Comparison of ENCODE assay signal across 26 cellular contexts in the genomic region with DNA sequence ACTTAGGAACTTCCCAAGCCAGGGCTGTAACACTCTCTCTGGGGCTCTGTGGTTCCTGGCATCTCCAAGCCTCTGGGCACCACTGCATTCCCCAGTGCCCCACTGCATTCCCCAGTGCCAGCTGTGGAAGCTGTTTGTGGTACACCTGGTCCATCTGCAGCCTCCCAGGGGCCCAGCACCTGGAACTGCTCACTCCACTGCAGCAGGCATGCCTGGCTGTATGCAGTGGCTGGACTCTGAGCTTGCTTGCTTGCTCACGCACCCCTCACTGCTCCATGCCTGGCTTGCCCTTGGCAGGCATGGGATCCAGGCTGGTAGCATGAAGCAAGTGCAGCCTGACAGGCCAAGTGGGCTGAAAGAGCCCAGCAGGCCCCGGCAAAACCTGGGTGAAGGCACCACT.
DNase-seq lines count a peak whose midpoint lies in the region; ATAC-seq and TF ChIP-seq lines count a peak whose summit lies in the region.
"Had no signal": no experiment of that assay in that cellular context is flagged by ENCODE, and none has a peak within 500 bp of the region (broad histone marks: within the 10 kb centered on the region; RNA-seq: fewer than 3 reads in every experiment).

No MANE protein-coding gene starts in this region.

- H3K14ac ChIP-seq in neuronal stem cell (ENCODE audit: low read length): peak overlapping the region; percentile 89

- H2BK12ac ChIP-seq in neuronal stem cell (ENCODE audit: low read length): no peak overlapping the region

- H3K9ac ChIP-seq in neuronal stem cell (ENCODE audit: low read depth, low read length, poor library complexity): no peak overlapping the region
- H3K9ac ChIP-seq: BLaER1; BLaER1 treated with 17β-estradiol and CSF1 and Interleukin-3, amounts not matched to agents 10 nM and 100 nM had no signal

- no peak overlapping the region for H3K27ac ChIP-seq in neuronal stem cell (replicated peaks; ENCODE audit: low read length)
- H3K27ac ChIP-seq: 22Rv1; A549; BLaER1; BLaER1 treated with 17β-estradiol and CSF1 and Interleukin-3, amounts not matched to agents 10 nM and 100 nM; C4-2B had no signal

- H2AFZ ChIP-seq in neuronal stem cell (ENCODE audit: low read length): no peak overlapping the region

- peak overlapping the region; percentile 48 for H3K18ac ChIP-seq in neuronal stem cell (ENCODE audit: low read length)

- H3K36me3 ChIP-seq in neuronal stem cell (replicated peaks in 1 of 2; ENCODE audit: control insufficient read depth in 2 of 2, insufficient read depth in 2 of 2, low read length in 2 of 2): no peaks in the 10 kb centered on the region
- H3K36me3 ChIP-seq: BE2C had no signal

- H3K79me1 ChIP-seq in neuronal stem cell (ENCODE audit: low read depth, low read length): no peaks in the 10 kb centered on the region

- peak overlapping the region in 1 of 2 donors; percentile 50 for H3K4me3 ChIP-seq in neuronal stem cell (ENCODE audit: low read length in 2 of 2)
- H3K4me3 ChIP-seq: A549; BLaER1 treated with 17β-estradiol and CSF1 and Interleukin-3, amounts not matched to agents 10 nM and 100 nM had no signal

- DNase-seq in neuronal stem cell (ENCODE audit: low spot score): no peak
- DNase-seq: 8988T; ACHN; AML-193; BE2C; C1 segment of cervical spinal cord; Caco-2; Calu3; CD4-positive, alpha-beta memory T cell; CD4-positive, alpha-beta T cell; CD4-positive, CD25-positive, alpha-beta regulatory T cell; CD8-positive, alpha-beta memory T cell; CD8-positive, alpha-beta T cell; COR-L47; DMS 273 treated with DMSO at 0.1 percent for 48 hours; DMS153; DMS79; DMS79 treated with DMSO at 0.1 percent for 48 hours; DND-41; EL had no signal

- H4K91ac ChIP-seq in neuronal stem cell (ENCODE audit: low read depth, low read length, poor library complexity): no peak overlapping the region

- peaks cover 0 to 7% of the 10 kb centered on the region in 2 donors for H3K9me3 ChIP-seq in neuronal stem cell (replicated peaks in 1 of 2; ENCODE audit: control insufficient read depth in 2 of 2, insufficient read depth in 1 of 2, low read depth in 1 of 2, low read length in 2 of 2)
- H3K9me3 ChIP-seq: A549, BE2C, Caco-2 had no signal

- no peak overlapping the region for H3K4ac ChIP-seq in neuronal stem cell (ENCODE audit: low read length)

- H3K27me3 ChIP-seq in neuronal stem cell (ENCODE audit: control insufficient read depth in 3 of 3, insufficient read depth in 3 of 3, low read depth in 1 of 3, low read length in 3 of 3): no peaks in the 10 kb centered on the region
- H3K27me3 ChIP-seq: BE2C; BLaER1; BLaER1 treated with 17β-estradiol and CSF1 and Interleukin-3, amounts not matched to agents 10 nM and 100 nM had no signal

- no peak overlapping the region for H2BK5ac ChIP-seq in neuronal stem cell (ENCODE audit: low read length)

- no peak for ATAC-seq in SK-N-SH treated with all-trans-retinoic acid at 6 μM for 48 hours
- ATAC-seq: A549; CD8-positive, alpha-beta T cell had no signal

- H2BK15ac ChIP-seq in neuronal stem cell (ENCODE audit: low read length): no peak overlapping the region

- no peak overlapping the region for H3K4me2 ChIP-seq in neuronal stem cell (ENCODE audit: insufficient read depth, low read length, poor library complexity, severe bottlenecking)
- H3K4me2 ChIP-seq: A549; BLaER1; BLaER1 treated with 17β-estradiol and CSF1 and Interleukin-3, amounts not matched to agents 10 nM and 100 nM had no signal

- no peak overlapping the region for H2BK120ac ChIP-seq in neuronal stem cell (ENCODE audit: low read depth, low read length)

- no peak overlapping the region for H3K23ac ChIP-seq in neuronal stem cell (ENCODE audit: low read depth, low read length, poor library complexity)

- no peak overlapping the region for H4K8ac ChIP-seq in neuronal stem cell (ENCODE audit: low read depth, low read length)

- H2AK5ac ChIP-seq in neuronal stem cell (ENCODE audit: low read depth, low read length): no peak overlapping the region

- no CpG with 5 or more reads among the region's 2 CpGs for WGBS in neuronal stem cell (ENCODE audit: extremely low coverage in 2 of 2, insufficient read length in 2 of 2, insufficient replicate concordance in 1 of 2), 2 donors

- H3K4me1 ChIP-seq in neuronal stem cell (ENCODE audit: control insufficient read depth in 2 of 2, insufficient read depth in 1 of 2, low read depth in 1 of 2, low read length in 2 of 2): no peaks in the 10 kb centered on the region
- H3K4me1 ChIP-seq: A549; BLaER1; BLaER1 treated with 17β-estradiol and CSF1 and Interleukin-3, amounts not matched to agents 10 nM and 100 nM; Caco-2 had no signal

TF ChIP-seq in SK-N-SH treated with all-trans-retinoic acid at 6 μM for 48 hours, 23 proteins besides CTCF, POLR2A, EP300 and RAD21:
- TF ChIP-seq OSR1 (CRISPR knock-in tag; IDR thresholded peaks at IDR 0.05): no peak
- TF ChIP-seq ZC3H10 (CRISPR knock-in tag; IDR thresholded peaks at IDR 0.05): no peak
- no peak for TF ChIP-seq ESRRG (CRISPR knock-in tag; IDR thresholded peaks at IDR 0.05)
- TF ChIP-seq, protein P1, sequence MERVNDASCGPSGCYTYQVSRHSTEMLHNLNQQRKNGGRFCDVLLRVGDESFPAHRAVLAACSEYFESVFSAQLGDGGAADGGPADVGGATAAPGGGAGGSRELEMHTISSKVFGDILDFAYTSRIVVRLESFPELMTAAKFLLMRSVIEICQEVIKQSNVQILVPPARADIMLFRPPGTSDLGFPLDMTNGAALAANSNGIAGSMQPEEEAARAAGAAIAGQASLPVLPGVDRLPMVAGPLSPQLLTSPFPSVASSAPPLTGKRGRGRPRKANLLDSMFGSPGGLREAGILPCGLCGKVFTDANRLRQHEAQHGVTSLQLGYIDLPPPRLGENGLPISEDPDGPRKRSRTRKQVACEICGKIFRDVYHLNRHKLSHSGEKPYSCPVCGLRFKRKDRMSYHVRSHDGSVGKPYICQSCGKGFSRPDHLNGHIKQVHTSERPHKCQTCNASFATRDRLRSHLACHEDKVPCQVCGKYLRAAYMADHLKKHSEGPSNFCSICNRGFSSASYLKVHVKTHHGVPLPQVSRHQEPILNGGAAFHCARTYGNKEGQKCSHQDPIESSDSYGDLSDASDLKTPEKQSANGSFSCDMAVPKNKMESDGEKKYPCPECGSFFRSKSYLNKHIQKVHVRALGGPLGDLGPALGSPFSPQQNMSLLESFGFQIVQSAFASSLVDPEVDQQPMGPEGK (CRISPR knock-in tag; IDR thresholded peaks at IDR 0.05; ENCODE audit: borderline replicate concordance): no peak
